23 cellular contexts compared by ENCODE assay signal in the genomic region with DNA sequence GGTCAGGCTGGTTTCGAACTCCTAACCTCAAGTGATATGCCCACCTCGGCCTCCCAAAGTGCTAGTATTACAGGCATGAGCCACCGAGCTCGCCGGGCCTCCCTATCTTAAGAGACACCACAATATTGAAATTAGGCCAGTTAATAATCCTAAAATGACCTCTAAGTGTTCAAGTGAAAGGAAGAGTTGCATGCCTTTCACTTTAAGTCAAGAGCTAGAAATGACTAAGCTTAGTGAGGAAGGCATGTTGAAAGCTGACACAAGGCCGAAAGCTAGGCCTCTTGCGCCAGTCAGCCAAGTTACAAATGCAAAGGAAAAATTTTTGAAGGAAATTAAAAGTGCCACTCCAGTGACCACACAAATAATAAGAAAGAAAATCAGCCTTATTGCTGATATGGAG.
DNase-seq lines count a peak whose midpoint lies in the region; ATAC-seq, FAIRE-seq and TF ChIP-seq lines count a peak whose summit lies in the region.
"Had no signal": no experiment of that assay in that cellular context is flagged by ENCODE, and none has a peak within 500 bp of the region (broad histone marks: within the 10 kb centered on the region; RNA-seq: fewer than 3 reads in every experiment).

No MANE protein-coding gene starts in this region.

- peaks cover 30 to 39% of the 10 kb centered on the region in 2 donors for H3K9me3 Mint-ChIP-seq in stimulated activated naive CD8-positive, alpha-beta T cell treated with anti-CD3 and anti-CD28 coated beads, Interleukin-15, amount 100 ng/mL, for 72 hours

- no peak for TF ChIP-seq RAD21 in HepG2 (CRISPR knock-in tag; IDR thresholded peaks at IDR 0.05)

- no peaks in the 10 kb centered on the region for H3K27me3 Mint-ChIP-seq in stimulated activated naive CD8-positive, alpha-beta T cell treated with anti-CD3 and anti-CD28 coated beads, Interleukin-15, amount 100 ng/mL, for 72 hours
- H3K27me3 Mint-ChIP-seq: activated B cell treated with CpG ODN at 0.5 μM for 24 hours; activated naive CD8-positive, alpha-beta T cell treated with anti-CD3 and anti-CD28 coated beads, Interleukin-2, amount 10 ng/mL, durations not matched to agents 7 days and 5 days had no signal

- intact Hi-C loops in HepG2 (cut with micrococcal nuclease; ENCODE audit: unreplicated experiment) = no loop called here
- intact Hi-C loops in Right ventricle myocardium superior (cut with DNase I) = no loop called here

- BruUV-seq in HepG2 (replicated peaks; lab: Mats Ljungman, UMichigan) = no TSS peak

- in situ Hi-C loops in HepG2 (cut with HindIII; ENCODE audit: extremely low pct_ligation_motif_present, low pct_unique_long_range_greater_than_20kb) = no loop called here

- H3K9ac ChIP-seq in OCI-LY3 (ENCODE audit: low read length) (peak overlapping the region; percentile 40; the same call in 1 of the 2 replicates), HepG2 (ENCODE audit: insufficient read depth, low read depth, low read length) (no peak overlapping the region)

- H4K20me1 ChIP-seq in OCI-LY3 (ENCODE audit: insufficient read depth, low read length) (no peaks in the 10 kb centered on the region), HepG2 (ENCODE audit: insufficient read depth, low read length) (no peaks in the 10 kb centered on the region)

- H3K9me3 ChIP-seq in OCI-LY3 (ENCODE audit: insufficient read depth, low read length) = peaks cover 33% of the 10 kb centered on the region; the same call in 1 of the 2 replicates
- no peaks in the 10 kb centered on the region for H3K9me3 ChIP-seq in HepG2 (ENCODE audit: low read length)

- POLR2A ChIA-PET in HepG2 (lab: Yijun Ruan, JAX) = no interaction called here

- TF ChIP-seq POLR2A in HepG2 (IDR thresholded peaks at IDR 0.05; ENCODE audit: insufficient read depth in 1 of 2, low read depth in 2 of 2, low read length in 2 of 2) = no peak

- peak overlapping the region in 1 of 2 donors; percentile 81 for H3K27ac Mint-ChIP-seq in stimulated activated naive CD8-positive, alpha-beta T cell treated with anti-CD3 and anti-CD28 coated beads, Interleukin-15, amount 100 ng/mL, for 72 hours
- H3K27ac Mint-ChIP-seq: activated B cell treated with CpG ODN at 0.5 μM for 24 hours; activated naive CD8-positive, alpha-beta T cell treated with anti-CD3 and anti-CD28 coated beads, Interleukin-2, amount 10 ng/mL, durations not matched to agents 7 days and 5 days had no signal

- H3K79me2 ChIP-seq in OCI-LY3 (ENCODE audit: low read length) (no peaks in the 10 kb centered on the region), HepG2 (ENCODE audit: insufficient read depth, low read length) (no peaks in the 10 kb centered on the region)

- H3K4me2 ChIP-seq in OCI-LY3 (ENCODE audit: low read length) (peak overlapping the region; percentile 98), HepG2 (ENCODE audit: low read depth, low read length) (no peak overlapping the region)

- TF ChIP-seq EP300 in HepG2 (IDR thresholded peaks at IDR 0.05; ENCODE audit: low read depth in 2 of 2, low read length in 2 of 2) (no peak), HepG2 (CRISPR knock-in tag; IDR thresholded peaks at IDR 0.05; ENCODE audit: borderline replicate concordance) (no peak)

- no peak for FAIRE-seq in HepG2 (lab: Jason Lieb, UNC)
- FAIRE-seq: endothelial cell of umbilical vein, H54, RCC 7860 had no signal

- H3K4me1 Mint-ChIP-seq in stimulated activated naive CD8-positive, alpha-beta T cell treated with anti-CD3 and anti-CD28 coated beads, Interleukin-15, amount 100 ng/mL, for 72 hours = peaks cover 51% of the 10 kb centered on the region

- TF ChIP-seq CTCF in OCI-LY3 (IDR thresholded peaks at IDR 0.05; ENCODE audit: low read depth, low read length) (no peak), HepG2 (CRISPR knock-in tag; IDR thresholded peaks at IDR 0.05) (no peak)

- WGBS in HepG2 (ENCODE audit: low lambda C conversion rate) = 27% methylated on average over 7 of the region's 7 CpGs

- peaks cover 46% of the 10 kb centered on the region for H3K4me1 ChIP-seq in OCI-LY3 (ENCODE audit: low read length)
- no peaks in the 10 kb centered on the region for H3K4me1 ChIP-seq in HepG2 (ENCODE audit: insufficient read depth, low read length)

- H3K4me3 ChIP-seq in OCI-LY3 (ENCODE audit: low read length) = 0 out of 2 replicates have a peak overlapping the region, but pooled peaks have one; percentile 11
- H3K4me3 ChIP-seq in HepG2 (replicated peaks in 1 of 3; ENCODE audit: insufficient read depth in 1 of 3, low read depth in 2 of 3, low read length in 3 of 3) = no peak overlapping the region
- H3K4me3 ChIP-seq: heart right ventricle, mucosa of descending colon had no signal

- H3K36me3 ChIP-seq in OCI-LY3 (replicated peaks; ENCODE audit: low read depth, low read length) (peaks cover 20% of the 10 kb centered on the region), HepG2 (replicated peaks in 1 of 2; ENCODE audit: control insufficient read depth in 1 of 2, insufficient read depth in 2 of 2, low read length in 2 of 2) (no peaks in the 10 kb centered on the region)
- H3K36me3 ChIP-seq: heart right ventricle had no signal

- CTCF ChIA-PET in HepG2 (lab: Yijun Ruan, JAX; ENCODE audit: low intra/inter-chr PET ratio, low total read pairs) = no interaction called here

- H2AFZ ChIP-seq in OCI-LY3 (ENCODE audit: low read depth, low read length) (peak overlapping the region; percentile 40), HepG2 (ENCODE audit: low read length) (no peak overlapping the region)

- DNase-seq in stimulated activated naive CD8-positive, alpha-beta T cell treated with anti-CD3 and anti-CD28 coated beads, Interleukin-15, amount 100 ng/mL, for 72 hours = peak in 1 of 2 donors; percentile 24
- DNase-seq in stimulated activated naive CD8-positive, alpha-beta T cell treated with anti-CD3 and anti-CD28 coated beads, Interleukin-15, Interleukin-2, amounts not matched to agents 100 U/mL and 50 U/mL, for 24 hours = no peak
- no peak for DNase-seq in putamen (ENCODE audit: low spot score)
- DNase-seq in HepG2 (ENCODE audit: low spot score) = no peak
- no peak for DNase-seq in Right ventricle myocardium superior
- no peak for DNase-seq in AG08395 (ENCODE audit: low spot score)
- DNase-seq: ACHN; activated B cell treated with CpG ODN at 0.5 μM for 24 hours; activated CD8-positive, alpha-beta memory T cell treated with anti-CD3 and anti-CD28 coated beads, Interleukin-2, amount 50 U/mL, for 4 hours; activated naive CD8-positive, alpha-beta T cell treated with anti-CD3 and anti-CD28 coated beads, Interleukin-2, amount 10 ng/mL, durations not matched to agents 7 days and 5 days; COR-L47; heart right ventricle; KBM-7; mucosa of descending colon; NCI-H146; NCI-H510A treated with DMSO at 0.1 percent for 48 hours; stimulated activated CD4-positive, alpha-beta T cell treated with anti-CD3 and anti-CD28 coated beads, Interleukin-15, amount 100 ng/mL, for 24 hours; SW 1271 had no signal

- H3K27me3 ChIP-seq in OCI-LY3 (ENCODE audit: low read depth, low read length) = no peaks in the 10 kb centered on the region
- H3K27me3 ChIP-seq in HepG2 (ENCODE audit: control insufficient read depth in 1 of 2, insufficient read depth in 2 of 2, low read length in 2 of 2) = no peaks in the 10 kb centered on the region

- peak; percentile 56 for ATAC-seq in stimulated activated naive CD8-positive, alpha-beta T cell treated with anti-CD3 and anti-CD28 coated beads, Interleukin-15, amount 100 ng/mL, for 72 hours
- ATAC-seq in stimulated activated naive CD8-positive, alpha-beta T cell treated with anti-CD3 and anti-CD28 coated beads, Interleukin-15, Interleukin-2, amounts not matched to agents 100 U/mL and 50 U/mL, for 24 hours = no peak
- ATAC-seq in HG02642 (IDR thresholded peaks at IDR 0.05; ENCODE audit: poor library complexity, unreplicated experiment) (peak; percentile 67), HepG2 (no peak), Right ventricle myocardium superior (ENCODE audit: poor library complexity) (no peak)
- ATAC-seq: heart right ventricle, mucosa of descending colon had no signal

- peak overlapping the region in 1 of 2 donors; percentile 3 for H3K4me3 Mint-ChIP-seq in stimulated activated naive CD8-positive, alpha-beta T cell treated with anti-CD3 and anti-CD28 coated beads, Interleukin-15, amount 100 ng/mL, for 72 hours
- H3K4me3 Mint-ChIP-seq: activated B cell treated with CpG ODN at 0.5 μM for 24 hours; activated naive CD8-positive, alpha-beta T cell treated with anti-CD3 and anti-CD28 coated beads, Interleukin-2, amount 10 ng/mL, durations not matched to agents 7 days and 5 days had no signal

- H3K27ac ChIP-seq in OCI-LY3 (ENCODE audit: low read length) (peak overlapping the region; percentile 96), HepG2 (ENCODE audit: extremely low read length, insufficient read depth, low read length) (no peak overlapping the region)
- H3K27ac ChIP-seq: heart right ventricle had no signal

TF ChIP-seq in HepG2, 621 proteins besides CTCF, POLR2A, EP300 and RAD21:
- TF ChIP-seq ZBTB8A (CRISPR knock-in tag; IDR thresholded peaks at IDR 0.05; ENCODE audit: borderline replicate concordance, low read depth) = no peak
- no peak for TF ChIP-seq NR2F1 (CRISPR knock-in tag; IDR thresholded peaks at IDR 0.05)
- TF ChIP-seq BRF2 (CRISPR knock-in tag; IDR thresholded peaks at IDR 0.05) = no peak
- no peak for TF ChIP-seq ZNF550 (CRISPR knock-in tag; IDR thresholded peaks at IDR 0.05; ENCODE audit: borderline replicate concordance)
- no peak for TF ChIP-seq ZNF749 (CRISPR knock-in tag; IDR thresholded peaks at IDR 0.05; ENCODE audit: borderline replicate concordance)
- no peak for TF ChIP-seq ZNF225 (CRISPR knock-in tag; IDR thresholded peaks at IDR 0.05)

Comparison
In these comparisons a context has a peak if more than half of its experiments do, and no peak if none do; other contexts are left out.
1. ATAC-seq: peak in stimulated activated naive CD8-positive, alpha-beta T cell treated with anti-CD3 and anti-CD28 coated beads, Interleukin-15, amount 100 ng/mL, for 72 hours (single experiment) and HG02642 (single experiment); none in stimulated activated naive CD8-positive, alpha-beta T cell treated with anti-CD3 and anti-CD28 coated beads, Interleukin-15, Interleukin-2, amounts not matched to agents 100 U/mL and 50 U/mL, for 24 hours (single experiment), HepG2 (single experiment) and Right ventricle myocardium superior (single experiment).